Comparison of ENCODE assay signal across 21 cellular contexts in the genomic region with DNA sequence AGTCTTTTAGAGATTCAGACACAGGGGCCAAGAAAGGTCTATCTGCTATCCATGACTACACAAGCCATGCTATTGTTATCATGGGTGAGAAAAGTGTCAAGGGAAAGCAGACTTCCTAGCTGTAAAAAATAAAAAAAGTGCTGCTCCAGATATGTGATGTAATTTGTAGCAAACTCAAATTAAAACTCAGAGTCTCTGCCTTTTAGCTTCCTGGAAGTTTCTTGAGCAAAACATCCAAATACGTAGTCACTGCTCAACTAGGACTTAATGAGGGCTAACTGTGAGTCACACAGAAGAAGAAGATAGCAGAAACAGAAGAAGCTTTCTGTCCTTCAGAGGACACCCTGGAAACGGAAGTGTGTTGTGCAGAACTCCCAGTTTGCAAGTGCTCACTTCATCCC.
DNase-seq lines count a peak whose midpoint lies in the region; ATAC-seq and TF ChIP-seq lines count a peak whose summit lies in the region.
"Had no signal": no experiment of that assay in that cellular context is flagged by ENCODE, and none has a peak within 500 bp of the region (broad histone marks: within the 10 kb centered on the region; RNA-seq: fewer than 3 reads in every experiment).

No MANE protein-coding gene starts in this region.

- ATAC-seq in HG03135 (IDR thresholded peaks at IDR 0.05; ENCODE audit: unreplicated experiment) (no peak), GM18858 (IDR thresholded peaks at IDR 0.05; ENCODE audit: unreplicated experiment) (no peak)
- ATAC-seq: activated CD4-positive, alpha-beta T cell treated with anti-CD3 and anti-CD28 coated beads for 36 hours; body of pancreas; CD8-positive, alpha-beta T cell had no signal

- peaks cover 4% of the 10 kb centered on the region for H3K9me3 ChIP-seq in endodermal cell (ENCODE audit: control insufficient read depth, low read length)
- H3K9me3 ChIP-seq: body of pancreas had no signal

- WGBS in endodermal cell (ENCODE audit: insufficient coverage in 1 of 2, insufficient read length in 1 of 2), 2 experiments, result 91 to 100% methylated on average over 2 of the region's 2 CpGs

- H3K27me3 Mint-ChIP-seq in endodermal cell (ENCODE audit: insufficient read depth), result peaks cover 16% of the 10 kb centered on the region
- H3K27me3 Mint-ChIP-seq: activated CD4-positive, alpha-beta T cell treated with anti-CD3 and anti-CD28 coated beads for 36 hours; activated naive CD8-positive, alpha-beta T cell had no signal

- peaks cover under 1% of the 10 kb centered on the region for H3K4me1 ChIP-seq in endodermal cell (ENCODE audit: control insufficient read depth, insufficient read depth, low read length)
- H3K4me1 ChIP-seq: body of pancreas had no signal

- peak; percentile 46 to 50 for DNase-seq in AML-193 (lab: John Stamatoyannopoulos, UW)
- DNase-seq in HT1080 (ENCODE audit: low read depth), result peak; percentile 53
- DNase-seq in brain microvascular endothelial cell, result peak; percentile 12
- DNase-seq in kidney glomerular epithelial cell (lab: John Stamatoyannopoulos, UW), result peak; percentile 4
- DNase-seq in endodermal cell, result no peak
- DNase-seq in putamen (ENCODE audit: low spot score), result no peak
- DNase-seq: ACHN; activated CD4-positive, alpha-beta T cell treated with anti-CD3 and anti-CD28 coated beads for 36 hours; body of pancreas; CD8-positive, alpha-beta T cell; DMS53; hypothalamus; mammary epithelial cell; NCI-H146; SHP77 treated with DMSO at 0.1 percent for 48 hours; stimulated activated CD4-positive, alpha-beta T cell treated with anti-CD3 and anti-CD28 coated beads, Interleukin-2, amount 100 ng/mL, for 24 hours; stimulated activated naive CD4-positive, alpha-beta T cell had no signal

- H3K4me3 ChIP-seq in brain microvascular endothelial cell (ENCODE audit: low read depth, low read length), result no peak overlapping the region
- H3K4me3 ChIP-seq in endodermal cell (ENCODE audit: low read length), result no peak overlapping the region
- H3K4me3 ChIP-seq: body of pancreas, coronary artery had no signal

- no peak overlapping the region for H3K9ac ChIP-seq in endodermal cell (ENCODE audit: extremely low read depth, low read length, poor library complexity, severe bottlenecking)

- H3K36me3 ChIP-seq in brain microvascular endothelial cell (replicated peaks) (no peaks in the 10 kb centered on the region), endodermal cell (ENCODE audit: control insufficient read depth, insufficient read depth, low read length) (no peaks in the 10 kb centered on the region)

- in situ Hi-C loops in brain microvascular endothelial cell (cut with HindIII; ENCODE audit: low pct_ligation_motif_present, low sequenced_read_pairs), result no loop called here

- no peak overlapping the region for H3K27ac Mint-ChIP-seq in endodermal cell
- H3K27ac Mint-ChIP-seq: activated CD4-positive, alpha-beta T cell treated with anti-CD3 and anti-CD28 coated beads for 36 hours; activated naive CD8-positive, alpha-beta T cell; CD8-positive, alpha-beta T cell had no signal

- no peak overlapping the region for H3K4me3 Mint-ChIP-seq in endodermal cell
- H3K4me3 Mint-ChIP-seq: activated CD4-positive, alpha-beta T cell treated with anti-CD3 and anti-CD28 coated beads for 36 hours; activated naive CD8-positive, alpha-beta T cell; CD8-positive, alpha-beta T cell had no signal

- H3K27me3 ChIP-seq in brain microvascular endothelial cell (replicated peaks), result no peaks in the 10 kb centered on the region
- H3K27me3 ChIP-seq in endodermal cell (ENCODE audit: control insufficient read depth, insufficient read depth, low read length, poor library complexity, severe bottlenecking), result no peaks in the 10 kb centered on the region
- H3K27me3 ChIP-seq: body of pancreas had no signal

- no peaks in the 10 kb centered on the region for H3K36me3 Mint-ChIP-seq in endodermal cell (ENCODE audit: low read depth)
- H3K36me3 Mint-ChIP-seq: activated naive CD8-positive, alpha-beta T cell; CD8-positive, alpha-beta T cell had no signal

- no peaks in the 10 kb centered on the region for H3K4me1 Mint-ChIP-seq in endodermal cell
- H3K4me1 Mint-ChIP-seq: activated CD4-positive, alpha-beta T cell treated with anti-CD3 and anti-CD28 coated beads for 36 hours had no signal

- TF ChIP-seq CTCF in brain microvascular endothelial cell (IDR thresholded peaks at IDR 0.05; ENCODE audit: low read depth, low read length, missing control alignments), result no peak
- TF ChIP-seq CTCF in endodermal cell (conservative IDR thresholded peaks at IDR 0.05), result no peak

- no peak overlapping the region for H3K27ac ChIP-seq in brain microvascular endothelial cell
- H3K27ac ChIP-seq in endodermal cell (ENCODE audit: low read depth, low read length), result no peak overlapping the region
- H3K27ac ChIP-seq: body of pancreas, coronary artery had no signal

- no peaks in the 10 kb centered on the region for H3K9me3 Mint-ChIP-seq in endodermal cell
- H3K9me3 Mint-ChIP-seq: CD8-positive, alpha-beta T cell had no signal

Comparison
In these comparisons a context has a peak if more than half of its experiments do, and no peak if none do; other contexts are left out.
1. DNase-seq: peak in AML-193 (2 of 2), HT1080 (single experiment), brain microvascular endothelial cell (single experiment) and kidney glomerular epithelial cell (single experiment); none in endodermal cell (single experiment) and putamen (single experiment).